In the genomic region with DNA sequence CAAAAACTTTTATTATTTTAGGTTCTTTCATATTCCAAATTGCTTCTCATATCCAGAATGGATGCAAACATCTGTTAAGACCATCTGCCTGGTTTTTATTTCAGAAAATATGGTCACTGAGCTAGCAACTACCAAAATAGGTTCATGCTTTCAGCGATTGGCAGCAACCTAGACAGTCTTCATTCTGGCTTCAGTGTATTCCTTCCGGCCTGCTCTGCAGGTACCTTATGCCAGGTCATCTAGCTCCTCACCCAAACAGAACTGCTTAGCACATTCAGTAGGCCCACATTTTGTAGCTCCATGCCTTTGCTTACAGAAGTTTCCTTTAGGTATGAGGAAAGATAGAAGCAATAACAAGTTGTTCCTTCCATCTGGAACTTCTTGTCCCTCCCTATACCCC, we compare ENCODE assay signal across 18 cellular contexts.
"Had no signal": no experiment of that assay in that cellular context is flagged by ENCODE, and none has a peak within 500 bp of the region (broad histone marks: within the 10 kb centered on the region; RNA-seq: fewer than 3 reads in every experiment).

No MANE protein-coding gene starts in this region.

- H3K27ac Mint-ChIP-seq: activated CD4-positive, alpha-beta memory T cell treated with anti-CD3 and anti-CD28 coated beads for 36 hours; activated CD4-positive, alpha-beta T cell treated with anti-CD3 and anti-CD28 coated beads for 36 hours; activated naive CD8-positive, alpha-beta T cell treated with anti-CD3 and anti-CD28 coated beads, Interleukin-2, amount 50 U/mL, for 24 hours; activated T-helper 2 cell treated with anti-CD3 and anti-CD28 coated beads, Interferon-gamma antibody, Interleukin-2, Interleukin-4, amounts not matched to agents 10 μg/mL and 5 μg/mL and 100 μg/mL, durations not matched to agents 14 hours and 24 hours and 36 hours; progenitor cell of endocrine pancreas had no signal

- H3K36me3 ChIP-seq: esophagus muscularis mucosa, tibial artery had no signal

- H3K27ac ChIP-seq: esophagus muscularis mucosa, tibial artery had no signal

- H3K4me3 ChIP-seq: esophagus muscularis mucosa, lung, tibial artery had no signal

- H3K9me3 ChIP-seq: esophagus muscularis mucosa, tibial artery had no signal

- H3K9me3 Mint-ChIP-seq: activated CD4-positive, alpha-beta memory T cell treated with anti-CD3 and anti-CD28 coated beads for 36 hours; activated naive CD8-positive, alpha-beta T cell treated with anti-CD3 and anti-CD28 coated beads, Interleukin-2, amount 50 U/mL, for 24 hours; activated T-helper 2 cell treated with anti-CD3 and anti-CD28 coated beads, Interferon-gamma antibody, Interleukin-2, Interleukin-4, amounts not matched to agents 10 μg/mL and 5 μg/mL and 100 μg/mL, durations not matched to agents 14 hours and 24 hours and 36 hours; brain; T-helper 2 cell treated with Interferon-gamma antibody and Interleukin-4, amounts not matched to agents 5 μg/mL and 100 μg/mL, for 36 hours had no signal

- H3K27me3 Mint-ChIP-seq: activated CD4-positive, alpha-beta memory T cell treated with anti-CD3 and anti-CD28 coated beads for 36 hours; activated CD4-positive, alpha-beta T cell treated with anti-CD3 and anti-CD28 coated beads for 36 hours; activated naive CD8-positive, alpha-beta T cell treated with anti-CD3 and anti-CD28 coated beads, Interleukin-2, amount 50 U/mL, for 24 hours; brain; progenitor cell of endocrine pancreas had no signal

- H3K4me3 Mint-ChIP-seq: activated CD4-positive, alpha-beta memory T cell treated with anti-CD3 and anti-CD28 coated beads for 36 hours; activated CD4-positive, alpha-beta T cell treated with anti-CD3 and anti-CD28 coated beads for 36 hours; activated naive CD8-positive, alpha-beta T cell treated with anti-CD3 and anti-CD28 coated beads, Interleukin-2, amount 50 U/mL, for 24 hours; brain; T-helper 2 cell treated with Interferon-gamma antibody and Interleukin-4, amounts not matched to agents 5 μg/mL and 100 μg/mL, for 36 hours had no signal

- H3K36me3 Mint-ChIP-seq: activated CD4-positive, alpha-beta memory T cell treated with anti-CD3 and anti-CD28 coated beads for 36 hours; brain had no signal

- H3K27me3 ChIP-seq: esophagus muscularis mucosa, tibial artery had no signal

- ATAC-seq: activated CD4-positive, alpha-beta T cell treated with anti-CD3 and anti-CD28 coated beads for 36 hours; activated naive CD8-positive, alpha-beta T cell treated with anti-CD3 and anti-CD28 coated beads, Interleukin-2, amount 50 U/mL, for 24 hours; stimulated activated naive CD8-positive, alpha-beta T cell treated with anti-CD3 and anti-CD28 coated beads, Interleukin-15, Interleukin-2, amounts not matched to agents 100 U/mL and 50 U/mL, for 24 hours had no signal

- DNase-seq: activated CD4-positive, alpha-beta memory T cell treated with anti-CD3 and anti-CD28 coated beads for 36 hours; activated CD4-positive, alpha-beta T cell treated with anti-CD3 and anti-CD28 coated beads for 36 hours; activated naive CD4-positive, alpha-beta T cell treated with Interleukin-2 at 50 U/mL for 16 hours; activated naive CD8-positive, alpha-beta T cell treated with anti-CD3 and anti-CD28 coated beads, Interleukin-2, amount 50 U/mL, for 24 hours; activated T-cell treated with anti-CD3 and anti-CD28 coated beads for 4 hours; central memory CD4-positive, alpha-beta T cell; effector memory CD4-positive, alpha-beta T cell; midbrain; stimulated activated CD4-positive, alpha-beta T cell treated with anti-CD3 and anti-CD28 coated beads, Interleukin-12 subunit alpha, Interleukin-12 subunit beta, amount 100 ng/mL, for 4 hours; stimulated activated CD4-positive, alpha-beta T cell treated with anti-CD3 and anti-CD28 coated beads, Interleukin-1b, Interleukin-23, amount 100 ng/mL, for 48 hours; stimulated activated naive CD8-positive, alpha-beta T cell treated with anti-CD3 and anti-CD28 coated beads, Interleukin-15, Interleukin-2, amounts not matched to agents 100 U/mL and 50 U/mL, for 24 hours; tibial artery had no signal
